In the genomic region with DNA sequence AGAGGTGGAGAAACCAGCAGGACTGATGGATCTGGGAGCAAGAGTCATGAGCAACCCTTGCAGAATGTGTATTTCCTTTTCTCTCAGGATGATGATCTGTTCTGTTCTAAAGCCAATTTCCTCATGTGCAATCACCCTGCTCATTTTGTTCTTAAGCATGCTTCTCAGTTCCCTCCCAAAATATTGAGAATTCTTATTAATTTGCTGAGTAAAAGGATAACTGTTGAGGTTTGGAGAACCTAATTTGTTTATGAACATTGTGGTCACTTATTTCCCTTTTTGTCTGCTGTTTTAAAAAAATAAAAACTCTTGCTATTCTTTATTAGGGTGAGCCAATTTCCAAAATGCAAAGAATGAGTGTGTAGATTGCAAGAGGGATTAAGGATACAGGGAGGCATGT, we compare ENCODE assay signal across 1 cellular context.
TF ChIP-seq lines count a peak whose summit lies in the region.

No MANE protein-coding gene starts in this region.

TF ChIP-seq in GM12878, 131 proteins besides CTCF, POLR2A, EP300 and RAD21 (continued from another document):
- TF ChIP-seq ZBTB40 (IDR thresholded peaks at IDR 0.05; ENCODE audit: borderline replicate concordance), result no peak
- TF ChIP-seq PAX5 (IDR thresholded peaks at IDR 0.05; ENCODE audit: borderline replicate concordance, low read depth, low read length), result peak; percentile 31; the same call in 1 of the 2 replicates
- TF ChIP-seq BMI1 (IDR thresholded peaks at IDR 0.05; ENCODE audit: borderline replicate concordance), result no peak
- TF ChIP-seq HDGF (IDR thresholded peaks at IDR 0.05), result no peak
- TF ChIP-seq CBX5 (IDR thresholded peaks at IDR 0.05; ENCODE audit: low read depth), result no peak
- no peak for TF ChIP-seq SUZ12 (IDR thresholded peaks at IDR 0.05; ENCODE audit: unreplicated experiment)
- TF ChIP-seq SPI1 (IDR thresholded peaks at IDR 0.05; ENCODE audit: borderline replicate concordance, insufficient read depth, low read depth, low read length), result 0 out of 2 replicates have a peak, but pooled peaks have one; percentile 26
- no peak for TF ChIP-seq ZNF207 (IDR thresholded peaks at IDR 0.05; ENCODE audit: borderline replicate concordance)
- no peak for TF ChIP-seq SIX5 (IDR thresholded peaks at IDR 0.05; ENCODE audit: low read depth, low read length, severe bottlenecking)
- no peak for TF ChIP-seq YY1 (IDR thresholded peaks at IDR 0.05; ENCODE audit: low read depth, low read length)
- no peak for TF ChIP-seq ZNF274 (IDR thresholded peaks at IDR 0.05; ENCODE audit: insufficient read depth, insufficient read length)
- 0 out of 2 replicates have a peak, but pooled peaks have one; percentile 30 for TF ChIP-seq IKZF1 (conservative IDR thresholded peaks at IDR 0.05)
- no peak for TF ChIP-seq SMAD1 (IDR thresholded peaks at IDR 0.05; ENCODE audit: low read depth, partially characterized antibody)
- no peak for TF ChIP-seq BCL3 (IDR thresholded peaks at IDR 0.05; ENCODE audit: borderline replicate concordance, insufficient read depth, low read depth, low read length, poor library complexity, severe bottlenecking)
- TF ChIP-seq ETV6 (conservative IDR thresholded peaks at IDR 0.05 in 1 of 2, IDR thresholded peaks at IDR 0.05 in 1 of 2; ENCODE audit: borderline replicate concordance in 1 of 2, low read depth in 1 of 2), result no peak
- TF ChIP-seq ATF2 (IDR thresholded peaks at IDR 0.05; ENCODE audit: low read length), result 0 out of 2 replicates have a peak, but pooled peaks have one; percentile 45
